21 cellular contexts compared by ENCODE assay signal in the genomic region with DNA sequence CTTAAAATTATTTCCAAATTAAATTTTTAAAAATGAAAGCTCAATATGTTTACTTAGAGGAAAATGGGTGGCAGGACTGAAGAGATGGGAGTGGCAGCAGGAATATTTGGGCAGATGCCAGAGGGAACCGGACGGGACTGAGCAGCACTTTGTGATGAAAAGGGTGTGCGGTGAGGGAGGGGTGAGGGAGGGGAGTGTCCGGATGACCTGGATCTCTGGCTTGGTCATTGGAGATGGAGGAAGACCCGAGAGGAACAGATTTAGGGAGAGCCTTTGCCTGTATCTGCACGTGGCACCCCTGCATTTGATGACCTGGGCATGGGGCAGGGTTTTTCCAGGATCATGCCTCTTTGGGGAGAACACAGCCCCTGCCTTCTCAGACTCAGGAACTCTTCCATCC.
A peak's percentile ranks its signal among the peaks of the same experiment; 100 is the strongest.
DNase-seq lines count a peak whose midpoint lies in the region; ATAC-seq and TF ChIP-seq lines count a peak whose summit lies in the region.
"Had no signal": no experiment of that assay in that cellular context is flagged by ENCODE, and none has a peak within 500 bp of the region (broad histone marks: within the 10 kb centered on the region; RNA-seq: fewer than 3 reads in every experiment).

No MANE protein-coding gene starts in this region.

- H3K4me3 ChIP-seq in coronary artery = no peak overlapping the region
- H3K4me3 ChIP-seq: psoas muscle had no signal

- intact Hi-C loops in Right ventricle myocardium superior (cut with DNase I) = no loop called here
- intact Hi-C loops in cardiac septum (cut with DNase I) = no loop called here

- ATAC-seq in Right ventricle myocardium superior (ENCODE audit: poor library complexity) (peak; percentile 55), HG03354 (IDR thresholded peaks at IDR 0.05; ENCODE audit: poor library complexity, severe bottlenecking, unreplicated experiment) (no peak)
- ATAC-seq: CD8-positive, alpha-beta T cell; effector memory CD8-positive, alpha-beta T cell; psoas muscle; T-helper 17 cell had no signal

- H3K27ac ChIP-seq in coronary artery = no peak overlapping the region
- H3K27ac ChIP-seq: psoas muscle had no signal

- TF ChIP-seq CTCF in coronary artery (IDR thresholded peaks at IDR 0.05) = no peak

- DNase-seq in Right ventricle myocardium superior (no peak), cardiac septum (ENCODE audit: low spot score) (no peak), coronary artery (ENCODE audit: low spot score) (peak; percentile 38), mesenteric fat pad (ENCODE audit: low spot score) (peak; percentile 37), ureter (ENCODE audit: low spot score) (peak; percentile 44), NCI-H1105 (lab: John Stamatoyannopoulos, UW) (no peak), NCI-H2196 treated with DMSO at 0.1 percent for 48 hours (lab: John Stamatoyannopoulos, UW; ENCODE audit: unreplicated experiment) (no peak)
- DNase-seq: activated CD4-positive, alpha-beta T cell treated with anti-CD3 and anti-CD28 coated beads, Interleukin-2, amount 50 U/mL, for 4 hours; activated naive CD4-positive, alpha-beta T cell treated with anti-CD3 and anti-CD28 coated beads, Interleukin-2, amount 50 U/mL, for 16 hours; activated T-cell treated with anti-CD3 and anti-CD28 coated beads, Interleukin-2, amount 50 U/mL, for 48 hours; effector memory CD8-positive, alpha-beta T cell; mesendoderm; NCI-H1694; NCI-H345; nephron progenitor cell; psoas muscle; SIG-M5; stimulated activated CD8-positive, alpha-beta memory T cell treated with anti-CD3 and anti-CD28 coated beads, Interleukin-4, amount 100 ng/mL, for 48 hours; T-helper 17 cell had no signal

Comparison
In these comparisons a context has a peak if more than half of its experiments do, and no peak if none do; other contexts are left out.
1. DNase-seq: peak in coronary artery (single experiment), mesenteric fat pad (single experiment) and ureter (single experiment); none in Right ventricle myocardium superior (single experiment), cardiac septum (single experiment), NCI-H1105 (single experiment) and NCI-H2196 treated with DMSO at 0.1 percent for 48 hours (single experiment).